1 cellular context compared by ENCODE assay signal in the genomic region with DNA sequence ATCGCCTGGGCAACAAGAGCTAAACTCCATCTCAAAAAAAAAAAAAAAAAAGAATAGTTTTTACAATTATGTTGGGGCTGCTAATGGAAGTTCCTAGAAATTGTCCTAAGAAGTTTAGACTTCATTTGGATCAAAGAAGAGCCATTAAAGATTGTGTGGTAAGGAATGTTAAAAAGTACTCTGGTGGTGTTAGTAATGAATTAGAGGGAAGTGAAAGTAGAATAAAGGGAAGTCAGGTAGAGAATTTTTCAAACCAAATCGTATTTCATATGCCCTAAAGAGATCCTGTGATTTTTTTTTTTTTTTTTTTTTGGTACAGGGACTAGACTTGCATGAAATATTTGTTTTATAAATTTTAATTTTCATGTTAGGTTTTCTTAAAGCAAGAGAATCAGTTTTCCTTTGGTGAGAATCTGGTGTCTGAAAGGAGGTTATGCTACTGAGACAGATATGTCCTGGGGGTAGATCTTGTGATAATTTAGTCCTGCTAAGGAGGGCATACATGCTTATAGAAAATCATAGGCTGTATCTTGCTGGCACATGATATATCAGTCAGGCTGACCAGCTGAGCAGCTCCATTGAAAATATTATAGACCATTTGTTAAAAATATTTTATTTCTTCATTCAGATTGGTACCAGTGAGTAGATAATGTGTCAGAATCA.
TF ChIP-seq lines count a peak whose summit lies in the region.

No MANE protein-coding gene starts in this region.

TF ChIP-seq in GM12878, 131 proteins besides CTCF, POLR2A, EP300 and RAD21 (continued from another document):
- TF ChIP-seq, protein P1, sequence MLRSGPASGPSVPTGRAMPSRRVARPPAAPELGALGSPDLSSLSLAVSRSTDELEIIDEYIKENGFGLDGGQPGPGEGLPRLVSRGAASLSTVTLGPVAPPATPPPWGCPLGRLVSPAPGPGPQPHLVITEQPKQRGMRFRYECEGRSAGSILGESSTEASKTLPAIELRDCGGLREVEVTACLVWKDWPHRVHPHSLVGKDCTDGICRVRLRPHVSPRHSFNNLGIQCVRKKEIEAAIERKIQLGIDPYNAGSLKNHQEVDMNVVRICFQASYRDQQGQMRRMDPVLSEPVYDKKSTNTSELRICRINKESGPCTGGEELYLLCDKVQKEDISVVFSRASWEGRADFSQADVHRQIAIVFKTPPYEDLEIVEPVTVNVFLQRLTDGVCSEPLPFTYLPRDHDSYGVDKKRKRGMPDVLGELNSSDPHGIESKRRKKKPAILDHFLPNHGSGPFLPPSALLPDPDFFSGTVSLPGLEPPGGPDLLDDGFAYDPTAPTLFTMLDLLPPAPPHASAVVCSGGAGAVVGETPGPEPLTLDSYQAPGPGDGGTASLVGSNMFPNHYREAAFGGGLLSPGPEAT (IDR thresholded peaks at IDR 0.05; ENCODE audit: low read depth) = peak; percentile 41; the same call in 1 of the 2 replicates
- no peak for TF ChIP-seq ETV6 (conservative IDR thresholded peaks at IDR 0.05 in 1 of 2, IDR thresholded peaks at IDR 0.05 in 1 of 2; ENCODE audit: borderline replicate concordance in 1 of 2, low read depth in 1 of 2)
- TF ChIP-seq, protein P2, sequence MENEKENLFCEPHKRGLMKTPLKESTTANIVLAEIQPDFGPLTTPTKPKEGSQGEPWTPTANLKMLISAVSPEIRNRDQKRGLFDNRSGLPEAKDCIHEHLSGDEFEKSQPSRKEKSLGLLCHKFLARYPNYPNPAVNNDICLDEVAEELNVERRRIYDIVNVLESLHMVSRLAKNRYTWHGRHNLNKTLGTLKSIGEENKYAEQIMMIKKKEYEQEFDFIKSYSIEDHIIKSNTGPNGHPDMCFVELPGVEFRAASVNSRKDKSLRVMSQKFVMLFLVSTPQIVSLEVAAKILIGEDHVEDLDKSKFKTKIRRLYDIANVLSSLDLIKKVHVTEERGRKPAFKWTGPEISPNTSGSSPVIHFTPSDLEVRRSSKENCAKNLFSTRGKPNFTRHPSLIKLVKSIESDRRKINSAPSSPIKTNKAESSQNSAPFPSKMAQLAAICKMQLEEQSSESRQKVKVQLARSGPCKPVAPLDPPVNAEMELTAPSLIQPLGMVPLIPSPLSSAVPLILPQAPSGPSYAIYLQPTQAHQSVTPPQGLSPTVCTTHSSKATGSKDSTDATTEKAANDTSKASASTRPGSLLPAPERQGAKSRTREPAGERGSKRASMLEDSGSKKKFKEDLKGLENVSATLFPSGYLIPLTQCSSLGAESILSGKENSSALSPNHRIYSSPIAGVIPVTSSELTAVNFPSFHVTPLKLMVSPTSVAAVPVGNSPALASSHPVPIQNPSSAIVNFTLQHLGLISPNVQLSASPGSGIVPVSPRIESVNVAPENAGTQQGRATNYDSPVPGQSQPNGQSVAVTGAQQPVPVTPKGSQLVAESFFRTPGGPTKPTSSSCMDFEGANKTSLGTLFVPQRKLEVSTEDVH (IDR thresholded peaks at IDR 0.05; ENCODE audit: low read depth, partially characterized antibody) = no peak
- TF ChIP-seq RUNX3 (IDR thresholded peaks at IDR 0.05; ENCODE audit: low read length) = peak; percentile 34; the same call in 1 of the 2 replicates
- TF ChIP-seq, protein P3, sequence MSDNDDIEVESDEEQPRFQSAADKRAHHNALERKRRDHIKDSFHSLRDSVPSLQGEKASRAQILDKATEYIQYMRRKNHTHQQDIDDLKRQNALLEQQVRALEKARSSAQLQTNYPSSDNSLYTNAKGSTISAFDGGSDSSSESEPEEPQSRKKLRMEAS (IDR thresholded peaks at IDR 0.05; ENCODE audit: low read depth, low read length) = no peak
- TF ChIP-seq ATF7 (IDR thresholded peaks at IDR 0.05; ENCODE audit: low read depth) = 0 out of 2 replicates have a peak, but pooled peaks have one; percentile 34
- TF ChIP-seq, protein P4, sequence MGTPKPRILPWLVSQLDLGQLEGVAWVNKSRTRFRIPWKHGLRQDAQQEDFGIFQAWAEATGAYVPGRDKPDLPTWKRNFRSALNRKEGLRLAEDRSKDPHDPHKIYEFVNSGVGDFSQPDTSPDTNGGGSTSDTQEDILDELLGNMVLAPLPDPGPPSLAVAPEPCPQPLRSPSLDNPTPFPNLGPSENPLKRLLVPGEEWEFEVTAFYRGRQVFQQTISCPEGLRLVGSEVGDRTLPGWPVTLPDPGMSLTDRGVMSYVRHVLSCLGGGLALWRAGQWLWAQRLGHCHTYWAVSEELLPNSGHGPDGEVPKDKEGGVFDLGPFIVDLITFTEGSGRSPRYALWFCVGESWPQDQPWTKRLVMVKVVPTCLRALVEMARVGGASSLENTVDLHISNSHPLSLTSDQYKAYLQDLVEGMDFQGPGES (IDR thresholded peaks at IDR 0.05) = no peak
- TF ChIP-seq ZNF384 (IDR thresholded peaks at IDR 0.05; ENCODE audit: borderline replicate concordance, low read depth, low read length) = peak; percentile 85
- TF ChIP-seq RB1 (IDR thresholded peaks at IDR 0.05; ENCODE audit: borderline replicate concordance) = no peak
- no peak for TF ChIP-seq TARDBP (IDR thresholded peaks at IDR 0.05; ENCODE audit: borderline replicate concordance)
- TF ChIP-seq, protein P5, sequence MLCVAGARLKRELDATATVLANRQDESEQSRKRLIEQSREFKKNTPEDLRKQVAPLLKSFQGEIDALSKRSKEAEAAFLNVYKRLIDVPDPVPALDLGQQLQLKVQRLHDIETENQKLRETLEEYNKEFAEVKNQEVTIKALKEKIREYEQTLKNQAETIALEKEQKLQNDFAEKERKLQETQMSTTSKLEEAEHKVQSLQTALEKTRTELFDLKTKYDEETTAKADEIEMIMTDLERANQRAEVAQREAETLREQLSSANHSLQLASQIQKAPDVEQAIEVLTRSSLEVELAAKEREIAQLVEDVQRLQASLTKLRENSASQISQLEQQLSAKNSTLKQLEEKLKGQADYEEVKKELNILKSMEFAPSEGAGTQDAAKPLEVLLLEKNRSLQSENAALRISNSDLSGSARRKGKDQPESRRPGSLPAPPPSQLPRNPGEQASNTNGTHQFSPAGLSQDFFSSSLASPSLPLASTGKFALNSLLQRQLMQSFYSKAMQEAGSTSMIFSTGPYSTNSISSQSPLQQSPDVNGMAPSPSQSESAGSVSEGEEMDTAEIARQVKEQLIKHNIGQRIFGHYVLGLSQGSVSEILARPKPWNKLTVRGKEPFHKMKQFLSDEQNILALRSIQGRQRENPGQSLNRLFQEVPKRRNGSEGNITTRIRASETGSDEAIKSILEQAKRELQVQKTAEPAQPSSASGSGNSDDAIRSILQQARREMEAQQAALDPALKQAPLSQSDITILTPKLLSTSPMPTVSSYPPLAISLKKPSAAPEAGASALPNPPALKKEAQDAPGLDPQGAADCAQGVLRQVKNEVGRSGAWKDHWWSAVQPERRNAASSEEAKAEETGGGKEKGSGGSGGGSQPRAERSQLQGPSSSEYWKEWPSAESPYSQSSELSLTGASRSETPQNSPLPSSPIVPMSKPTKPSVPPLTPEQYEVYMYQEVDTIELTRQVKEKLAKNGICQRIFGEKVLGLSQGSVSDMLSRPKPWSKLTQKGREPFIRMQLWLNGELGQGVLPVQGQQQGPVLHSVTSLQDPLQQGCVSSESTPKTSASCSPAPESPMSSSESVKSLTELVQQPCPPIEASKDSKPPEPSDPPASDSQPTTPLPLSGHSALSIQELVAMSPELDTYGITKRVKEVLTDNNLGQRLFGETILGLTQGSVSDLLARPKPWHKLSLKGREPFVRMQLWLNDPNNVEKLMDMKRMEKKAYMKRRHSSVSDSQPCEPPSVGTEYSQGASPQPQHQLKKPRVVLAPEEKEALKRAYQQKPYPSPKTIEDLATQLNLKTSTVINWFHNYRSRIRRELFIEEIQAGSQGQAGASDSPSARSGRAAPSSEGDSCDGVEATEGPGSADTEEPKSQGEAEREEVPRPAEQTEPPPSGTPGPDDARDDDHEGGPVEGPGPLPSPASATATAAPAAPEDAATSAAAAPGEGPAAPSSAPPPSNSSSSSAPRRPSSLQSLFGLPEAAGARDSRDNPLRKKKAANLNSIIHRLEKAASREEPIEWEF (IDR thresholded peaks at IDR 0.05; ENCODE audit: insufficient replicate concordance, low read depth, low read length) = no peak
- peak; percentile 68 for TF ChIP-seq MTA2 (IDR thresholded peaks at IDR 0.05; ENCODE audit: low read depth)
- no peak for TF ChIP-seq NFIC (IDR thresholded peaks at IDR 0.05; ENCODE audit: low read depth, low read length)
- peak; percentile 89 for TF ChIP-seq SPI1 (IDR thresholded peaks at IDR 0.05; ENCODE audit: borderline replicate concordance, insufficient read depth, low read depth, low read length)
- TF ChIP-seq POLR2AphosphoS5 (IDR thresholded peaks at IDR 0.05; ENCODE audit: low read length) = no peak
- TF ChIP-seq IKZF2 (IDR thresholded peaks at IDR 0.05) = peak; percentile 47 to 51; a peak in 2 of 4 replicates
- TF ChIP-seq, protein P6, sequence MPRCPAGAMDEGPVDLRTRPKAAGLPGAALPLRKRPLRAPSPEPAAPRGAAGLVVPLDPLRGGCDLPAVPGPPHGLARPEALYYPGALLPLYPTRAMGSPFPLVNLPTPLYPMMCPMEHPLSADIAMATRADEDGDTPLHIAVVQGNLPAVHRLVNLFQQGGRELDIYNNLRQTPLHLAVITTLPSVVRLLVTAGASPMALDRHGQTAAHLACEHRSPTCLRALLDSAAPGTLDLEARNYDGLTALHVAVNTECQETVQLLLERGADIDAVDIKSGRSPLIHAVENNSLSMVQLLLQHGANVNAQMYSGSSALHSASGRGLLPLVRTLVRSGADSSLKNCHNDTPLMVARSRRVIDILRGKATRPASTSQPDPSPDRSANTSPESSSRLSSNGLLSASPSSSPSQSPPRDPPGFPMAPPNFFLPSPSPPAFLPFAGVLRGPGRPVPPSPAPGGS (IDR thresholded peaks at IDR 0.05; ENCODE audit: borderline replicate concordance, insufficient read depth, low read depth, low read length, poor library complexity, severe bottlenecking) = no peak
- no peak for TF ChIP-seq SUPT20H (IDR thresholded peaks at IDR 0.05; ENCODE audit: borderline replicate concordance, control insufficient read depth, low read depth, low read length)
- no peak for TF ChIP-seq KDM1A (IDR thresholded peaks at IDR 0.05; ENCODE audit: borderline replicate concordance)
- no peak for TF ChIP-seq IRF4 (IDR thresholded peaks at IDR 0.05; ENCODE audit: low read depth, low read length)
- TF ChIP-seq GABPA (IDR thresholded peaks at IDR 0.05; ENCODE audit: low read depth) = no peak
TF ChIP-seq in GM12878: peak in this region for 7.
